ENCODE assay signal across 30 cellular contexts in genomic region chr2:149112068-149112467, GRCh38.
"Had no signal": no experiment of that assay in that cellular context is flagged by ENCODE, and none has a peak within 500 bp of the region (broad histone marks: within the 10 kb centered on the region; RNA-seq: fewer than 3 reads in every experiment).

No MANE protein-coding gene starts in this region.

- H3K9me3 ChIP-seq: ascending aorta had no signal

- H3K27ac ChIP-seq: ascending aorta, cardiac muscle cell, VCaP had no signal

- FAIRE-seq: bronchial epithelial cell, TTC549 had no signal

- ATAC-seq: activated CD4-positive, alpha-beta T cell treated with anti-CD3 and anti-CD28 coated beads for 36 hours; activated CD8-positive, alpha-beta memory T cell treated with anti-CD3 and anti-CD28 coated beads, Interleukin-2, amount 10 ng/mL, durations not matched to agents 7 days and 5 days; activated CD8-positive, alpha-beta T cell treated with anti-CD3 and anti-CD28 coated beads, Interleukin-2, amount 10 ng/mL, durations not matched to agents 7 days and 5 days; activated naive CD8-positive, alpha-beta T cell treated with anti-CD3 and anti-CD28 coated beads, Interleukin-2, amount 50 U/mL, for 24 hours had no signal

- H3K4me1 ChIP-seq: ascending aorta had no signal

- DNase-seq: activated B cell treated with CpG ODN at 0.5 μM for 24 hours; activated CD4-positive, alpha-beta memory T cell treated with anti-CD3 and anti-CD28 coated beads, Interleukin-2, amount 10 ng/mL, durations not matched to agents 7 days and 5 days; activated CD4-positive, alpha-beta T cell treated with anti-CD3 and anti-CD28 coated beads for 1 hour; activated CD4-positive, alpha-beta T cell treated with anti-CD3 and anti-CD28 coated beads for 36 hours; activated CD4-positive, alpha-beta T cell treated with anti-CD3 and anti-CD28 coated beads for 48 hours; activated CD4-positive, alpha-beta T cell treated with anti-CD3 and anti-CD28 coated beads, Interleukin-2, amount 10 ng/mL, durations not matched to agents 7 days and 5 days; activated CD4-positive, alpha-beta T cell treated with anti-CD3 and anti-CD28 coated beads, Interleukin-2, amount 50 U/mL, for 48 hours; activated CD8-positive, alpha-beta memory T cell treated with anti-CD3 and anti-CD28 coated beads for 24 hours; activated CD8-positive, alpha-beta memory T cell treated with anti-CD3 and anti-CD28 coated beads, Interleukin-2, amount 10 ng/mL, durations not matched to agents 7 days and 5 days; activated CD8-positive, alpha-beta memory T cell treated with anti-CD3 and anti-CD28 coated beads, Interleukin-2, amount 50 U/mL, for 48 hours; activated CD8-positive, alpha-beta T cell treated with anti-CD3 and anti-CD28 coated beads, Interleukin-2, amount 10 ng/mL, durations not matched to agents 7 days and 5 days; activated effector memory CD4-positive, alpha-beta T cell treated with Interleukin-2 at 50 U/mL for 16 hours; activated gamma-delta T cell; activated naive CD4-positive, alpha-beta T cell treated with anti-CD3 and anti-CD28 coated beads, Interleukin-2, amount 10 ng/mL, durations not matched to agents 7 days and 5 days; activated naive CD4-positive, alpha-beta T cell treated with Interleukin-2 at 50 U/mL for 16 hours; activated naive CD8-positive, alpha-beta T cell treated with anti-CD3 and anti-CD28 coated beads, Interleukin-2, amount 10 ng/mL, durations not matched to agents 7 days and 5 days; activated naive CD8-positive, alpha-beta T cell treated with anti-CD3 and anti-CD28 coated beads, Interleukin-2, amount 50 U/mL, for 24 hours; activated T-cell treated with anti-CD3 and anti-CD28 coated beads, Interleukin-2, amount 50 U/mL, for 24 hours; activated T-cell treated with anti-CD3 and anti-CD28 coated beads, Interleukin-2, amount 50 U/mL, for 48 hours; amygdala; anterior cingulate cortex; caudate nucleus; T-helper 1 cell; T-helper 2 cell; T-helper 9 cell had no signal

- H3K27me3 ChIP-seq: ascending aorta, cardiac muscle cell had no signal

- H3K36me3 ChIP-seq: ascending aorta, cardiac muscle cell had no signal

- H3K4me3 ChIP-seq: ascending aorta, cardiac muscle cell had no signal
